8 cellular contexts compared by ENCODE assay signal in genomic region chr17:75130632-75131277, GRCh38. TPM values are rescaled to one million over a fixed set of nuclear protein-coding genes. Genes with fewer than 3 reads are reported as not detected.
DNase-seq lines count a peak whose midpoint lies in the region; ATAC-seq and TF ChIP-seq lines count a peak whose summit lies in the region.

No MANE protein-coding gene starts in this region.

- H2AFZ ChIP-seq in OCI-LY1 (ENCODE audit: low read length) (no peak overlapping the region), neural progenitor cell (replicated peaks) (peak overlapping the region; percentile 55)

- H3K9ac ChIP-seq in OCI-LY1 (ENCODE audit: low read length) (peak overlapping the region; percentile 87), neural progenitor cell (peak overlapping the region; percentile 70)

- H3K4me3 Mint-ChIP-seq in neural progenitor cell = peak overlapping the region; percentile 94

- H3K4me1 Mint-ChIP-seq in neural progenitor cell = peaks cover 12% of the 10 kb centered on the region

- H3K36me3 ChIP-seq in OCI-LY1 (ENCODE audit: insufficient read depth, low read length) (peaks cover 32% of the 10 kb centered on the region; the same call in 1 of the 2 replicates), neural progenitor cell (no peaks in the 10 kb centered on the region), urinary bladder (ENCODE audit: insufficient read depth) (no peaks in the 10 kb centered on the region)

- H3K4me3 ChIP-seq in GM12865 (ENCODE audit: low read depth, low read length) (peak overlapping the region; percentile 93), OCI-LY1 (ENCODE audit: low read depth, low read length, poor library complexity, severe bottlenecking) (peak overlapping the region; percentile 76), fibroblast of the aortic adventitia (ENCODE audit: low read depth, low read length) (peak overlapping the region; percentile 74), neural progenitor cell (peak overlapping the region; percentile 84), urinary bladder (ENCODE audit: low read depth, low read length) (peak overlapping the region; percentile 68)

- ATAC-seq in HG03135 (IDR thresholded peaks at IDR 0.05; ENCODE audit: unreplicated experiment) = peak; percentile 13
- ATAC-seq in HG03039 (IDR thresholded peaks at IDR 0.05; ENCODE audit: unreplicated experiment) = no peak

- H3K4me2 ChIP-seq in OCI-LY1 (ENCODE audit: low read length) = peak overlapping the region; percentile 77
- peak overlapping the region; percentile 81 for H3K4me2 ChIP-seq in neural progenitor cell

- H3F3A ChIP-seq in OCI-LY1 (ENCODE audit: insufficient read depth, low read length) (peaks cover 4% of the 10 kb centered on the region), neural progenitor cell (ENCODE audit: low read depth) (peaks cover 74% of the 10 kb centered on the region)

- H3K36me3 Mint-ChIP-seq in neural progenitor cell = peaks cover 13% of the 10 kb centered on the region

- H4K20me1 ChIP-seq in OCI-LY1 (ENCODE audit: insufficient read depth, low read length) (no peaks in the 10 kb centered on the region), neural progenitor cell (ENCODE audit: low read depth) (peaks cover 24% of the 10 kb centered on the region)

- no peaks in the 10 kb centered on the region for H3K27me3 Mint-ChIP-seq in neural progenitor cell (ENCODE audit: insufficient read depth, low read depth)

- no peaks in the 10 kb centered on the region for H3K9me3 Mint-ChIP-seq in neural progenitor cell

- peak; percentile 60 for TF ChIP-seq CTCF in GM12865 (IDR thresholded peaks at IDR 0.05; ENCODE audit: insufficient read depth, low read depth, low read length, missing control alignments)
- peak; percentile 74 for TF ChIP-seq CTCF in OCI-LY1 (IDR thresholded peaks at IDR 0.05; ENCODE audit: low read length)
- TF ChIP-seq CTCF in fibroblast of the aortic adventitia (IDR thresholded peaks at IDR 0.05; ENCODE audit: insufficient read depth, low read length) = peak; percentile 60
- TF ChIP-seq CTCF in neural progenitor cell (IDR thresholded peaks at IDR 0.05) = peak; percentile 66

- H3K27me3 ChIP-seq in OCI-LY1 (ENCODE audit: insufficient read depth, low read length) (no peaks in the 10 kb centered on the region), neural progenitor cell (no peaks in the 10 kb centered on the region)

- H3K27ac ChIP-seq in OCI-LY1 (ENCODE audit: low read depth, low read length, poor library complexity, severe bottlenecking) (peak overlapping the region; percentile 75), neural progenitor cell (peak overlapping the region; percentile 70), urinary bladder (ENCODE audit: low read depth) (peak overlapping the region; percentile 89)

- peak overlapping the region; percentile 66 for H3K27ac Mint-ChIP-seq in neural progenitor cell

- H3K79me2 ChIP-seq in OCI-LY1 (ENCODE audit: insufficient read depth, low read length) = no peaks in the 10 kb centered on the region
- peaks cover 17% of the 10 kb centered on the region for H3K79me2 ChIP-seq in neural progenitor cell (ENCODE audit: low read depth)

- no peaks in the 10 kb centered on the region for H3K9me2 ChIP-seq in OCI-LY1 (ENCODE audit: low read depth, low read length)

- 11% methylated on average over 29 of the region's 29 CpGs for WGBS in urinary bladder

- DNase-seq in GM12865 (ENCODE audit: low read depth) (peak; percentile 68), fibroblast of the aortic adventitia (ENCODE audit: low read depth) (peak; percentile 49), neural progenitor cell (ENCODE audit: low spot score) (peak; percentile 87)
- peak; percentile 82 for DNase-seq in activated effector memory CD4-positive, alpha-beta T cell treated with anti-CD3 and anti-CD28 coated beads, Interleukin-2, amount 50 U/mL, for 16 hours

- H3K9me3 ChIP-seq in OCI-LY1 (ENCODE audit: low read length) (no peaks in the 10 kb centered on the region), neural progenitor cell (ENCODE audit: low read depth) (no peaks in the 10 kb centered on the region)

- H3K4me1 ChIP-seq in OCI-LY1 (ENCODE audit: insufficient read depth, low read length, severe bottlenecking) (peaks cover 36% of the 10 kb centered on the region), neural progenitor cell (peaks cover 7% of the 10 kb centered on the region), urinary bladder (ENCODE audit: insufficient read depth) (no peaks in the 10 kb centered on the region)

RNA-seq across cellular contexts. Expression of gene NT5C, which starts 0.8 kb away (rescaled TPM):
- total RNA-seq in fibroblast of the aortic adventitia (ENCODE audit: low replicate concordance) (39.8 and 45.2 TPM in 2 replicates), neural progenitor cell (ENCODE audit: low replicate concordance) (45.8 and 117 TPM in 2 replicates), urinary bladder (29.8 TPM)
- polyA plus RNA-seq in urinary bladder = 82.1 TPM

RNA-seq across cellular contexts. Expression of gene ARMC7, which starts 21.0 kb away (rescaled TPM):
- total RNA-seq in fibroblast of the aortic adventitia (ENCODE audit: low replicate concordance) (3.4 and 3.9 TPM in 2 replicates), neural progenitor cell (ENCODE audit: low replicate concordance) (1.9 and 4.3 TPM in 2 replicates), urinary bladder (2.5 TPM)
- 9.6 TPM for polyA plus RNA-seq in urinary bladder

RNA-seq across cellular contexts. Expression of gene JPT1, which starts 23.6 kb away (rescaled TPM):
- total RNA-seq in fibroblast of the aortic adventitia (ENCODE audit: low replicate concordance) = 71.1 and 79.6 TPM in 2 replicates
- 236 and 286 TPM in 2 replicates for total RNA-seq in neural progenitor cell (ENCODE audit: low replicate concordance)
- total RNA-seq in urinary bladder = 49.8 TPM
- polyA plus RNA-seq in urinary bladder = 43.9 TPM

RNA-seq across cellular contexts. Expression of gene SLC16A5, which starts 43.0 kb away (rescaled TPM):
- 2.8 and 4.4 TPM in 2 replicates for total RNA-seq in fibroblast of the aortic adventitia (ENCODE audit: low replicate concordance)
- total RNA-seq in neural progenitor cell (ENCODE audit: low replicate concordance) = 3.4 and 19.9 TPM in 2 replicates
- 17.6 TPM for total RNA-seq in urinary bladder
- polyA plus RNA-seq in urinary bladder = 13.2 TPM

RNA-seq across cellular contexts. Expression of gene SUMO2, which starts 52.0 kb away (rescaled TPM):
- total RNA-seq in fibroblast of the aortic adventitia (ENCODE audit: low replicate concordance) (89.9 and 129 TPM in 2 replicates), neural progenitor cell (ENCODE audit: low replicate concordance) (250 and 372 TPM in 2 replicates), urinary bladder (150 TPM)
- polyA plus RNA-seq in urinary bladder = 98.3 TPM
